In the genomic region with DNA sequence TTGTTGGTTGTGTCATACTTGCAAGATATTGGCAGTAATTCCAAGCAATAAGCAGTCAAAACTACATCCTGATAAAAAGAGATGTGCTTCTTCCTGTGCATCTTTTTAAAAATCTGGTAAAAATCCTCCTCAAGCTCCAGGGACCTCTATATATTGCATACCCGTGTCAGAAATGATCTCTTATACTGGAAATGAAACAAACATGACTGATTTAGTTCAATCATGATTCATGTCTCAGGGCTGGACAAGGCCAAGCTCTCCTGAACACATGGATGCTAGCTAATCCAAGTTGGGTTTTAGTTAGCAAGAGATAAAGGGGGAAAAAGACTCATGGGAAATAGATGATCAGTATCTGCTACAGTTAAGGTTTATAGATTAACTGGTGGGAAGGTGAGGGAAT, we compare ENCODE assay signal across 8 cellular contexts.
"Had no signal": no experiment of that assay in that cellular context is flagged by ENCODE, and none has a peak within 500 bp of the region (broad histone marks: within the 10 kb centered on the region; RNA-seq: fewer than 3 reads in every experiment).

No MANE protein-coding gene starts in this region.

- H3K27ac Mint-ChIP-seq: GM23338, HFFc6 had no signal

- ATAC-seq: GM23338, HCT116 had no signal

- DNase-seq: GM23248, GOT3, H7, H9, HCEC 1CT, HFFc6 had no signal

- H3K4me3 Mint-ChIP-seq: GM23338, H9, HFFc6 had no signal
